ENCODE assay signal across 10 cellular contexts in genomic region chr1:13593511-13594131, GRCh38. TPM values are rescaled to one million over a fixed set of nuclear protein-coding genes. Genes with fewer than 3 reads are reported as not detected.
DNase-seq lines count a peak whose midpoint lies in the region; ATAC-seq, FAIRE-seq and TF ChIP-seq lines count a peak whose summit lies in the region.
"Had no signal": no experiment of that assay in that cellular context is flagged by ENCODE, and none has a peak within 500 bp of the region (broad histone marks: within the 10 kb centered on the region; RNA-seq: fewer than 3 reads in every experiment).

No MANE protein-coding gene starts in this region.

- H3K4me1 ChIP-seq in mucosa of rectum (ENCODE audit: control insufficient read depth in 2 of 2, insufficient read depth in 2 of 2, low read length in 2 of 2) (peaks cover 0 to 9% of the 10 kb centered on the region in 2 donors), transverse colon (peaks cover 0 to 7% (median 3%) of the 10 kb centered on the region in 4 donors)

- DNase-seq in RPMI7951 (ENCODE audit: low read depth) (peak; percentile 28), fibroblast of mammary gland (ENCODE audit: low read depth) (peak; percentile 95), transverse colon (peak; percentile 26), KG1 (lab: John Stamatoyannopoulos, UW) (no peak), GM19239 (ENCODE audit: insufficient read length, low spot score) (no peak)
- DNase-seq: dermis blood vessel endothelial cell had no signal

- H3K27me3 ChIP-seq in mucosa of rectum (ENCODE audit: control insufficient read depth in 2 of 2, insufficient read depth in 2 of 2, low read length in 2 of 2) (no peaks in the 10 kb centered on the region), transverse colon (no peaks in the 10 kb centered on the region)

- no peak for TF ChIP-seq EP300 in transverse colon (IDR thresholded peaks at IDR 0.05; ENCODE audit: low read depth)

- TF ChIP-seq CTCF in fibroblast of mammary gland (conservative IDR thresholded peaks at IDR 0.05; ENCODE audit: control insufficient read depth, insufficient read depth, low read depth, low read length) (no peak), transverse colon (IDR thresholded peaks at IDR 0.05) (no peak)

- in situ Hi-C loops in transverse colon (cut with MboI; ENCODE audit: low pct_ligation_motif_present in 1 of 4, low pct_unique_long_range_greater_than_20kb in 1 of 4, low sequenced_read_pairs in 3 of 4) = no loop called here

- intact Hi-C loops in transverse colon (cut with DNase I; ENCODE audit: low total_unique reads) = no loop called here

- H3K36me3 ChIP-seq in mucosa of rectum (ENCODE audit: control insufficient read depth in 2 of 2, insufficient read depth in 2 of 2, low read length in 2 of 2) = no peaks in the 10 kb centered on the region
- H3K36me3 ChIP-seq in transverse colon = no peaks in the 10 kb centered on the region

- H3K4me3 ChIP-seq in fibroblast of mammary gland (ENCODE audit: control insufficient read depth, low read depth, low read length) = no peak overlapping the region
- no peak overlapping the region for H3K4me3 ChIP-seq in mucosa of rectum (ENCODE audit: low read length in 2 of 2)
- H3K4me3 ChIP-seq in transverse colon = no peak overlapping the region

- 40 to 56% methylated on average over 2 to 10 of the region's 10 CpGs for WGBS in transverse colon (ENCODE audit: low coverage in 1 of 2), 2 donors

- H3K27ac ChIP-seq in mucosa of rectum (ENCODE audit: low read depth in 2 of 2, low read length in 2 of 2) = peak overlapping the region; percentile 25 to 64
- H3K27ac ChIP-seq in transverse colon = peak overlapping the region; percentile 51 to 68 (median 66)

- H3K9ac ChIP-seq in mucosa of rectum (ENCODE audit: low read depth in 1 of 2, low read length in 2 of 2) = no peak overlapping the region

- FAIRE-seq in GM19239 (lab: Jason Lieb, UNC) = no peak

- H3K9me3 ChIP-seq in mucosa of rectum (ENCODE audit: control insufficient read depth in 2 of 2, low read length in 2 of 2) = no peaks in the 10 kb centered on the region
- H3K9me3 ChIP-seq in transverse colon = no peaks in the 10 kb centered on the region

- no peak for TF ChIP-seq POLR2A in transverse colon (IDR thresholded peaks at IDR 0.05)

- no peak for ATAC-seq in GM19351 (IDR thresholded peaks at IDR 0.05; ENCODE audit: unreplicated experiment)
- ATAC-seq in HG03139 (IDR thresholded peaks at IDR 0.05; ENCODE audit: unreplicated experiment) = no peak

RNA-seq across cellular contexts. Expression of gene PDPN, which starts 10.0 kb away (rescaled TPM):
- total RNA-seq in RPMI7951 (2014; rRNA removed; shearing (Covaris generic)) = 1.6 and 2.0 TPM in 2 replicates
- 10 to 100 TPM in 1 of 4 donors, 1 to 10 TPM in 3; 3.4 to 11.7 (median 5.6) TPM for total RNA-seq in transverse colon
- total RNA-seq: HT-29 had no signal

Comparison
In these comparisons a context has a peak if more than half of its experiments do, and no peak if none do; other contexts are left out.
1. DNase-seq: peak in RPMI7951 (single experiment), fibroblast of mammary gland (single experiment) and transverse colon (single experiment); none in KG1 (single experiment) and GM19239 (single experiment).